Comparison of ENCODE assay signal across 8 cellular contexts in the genomic region with DNA sequence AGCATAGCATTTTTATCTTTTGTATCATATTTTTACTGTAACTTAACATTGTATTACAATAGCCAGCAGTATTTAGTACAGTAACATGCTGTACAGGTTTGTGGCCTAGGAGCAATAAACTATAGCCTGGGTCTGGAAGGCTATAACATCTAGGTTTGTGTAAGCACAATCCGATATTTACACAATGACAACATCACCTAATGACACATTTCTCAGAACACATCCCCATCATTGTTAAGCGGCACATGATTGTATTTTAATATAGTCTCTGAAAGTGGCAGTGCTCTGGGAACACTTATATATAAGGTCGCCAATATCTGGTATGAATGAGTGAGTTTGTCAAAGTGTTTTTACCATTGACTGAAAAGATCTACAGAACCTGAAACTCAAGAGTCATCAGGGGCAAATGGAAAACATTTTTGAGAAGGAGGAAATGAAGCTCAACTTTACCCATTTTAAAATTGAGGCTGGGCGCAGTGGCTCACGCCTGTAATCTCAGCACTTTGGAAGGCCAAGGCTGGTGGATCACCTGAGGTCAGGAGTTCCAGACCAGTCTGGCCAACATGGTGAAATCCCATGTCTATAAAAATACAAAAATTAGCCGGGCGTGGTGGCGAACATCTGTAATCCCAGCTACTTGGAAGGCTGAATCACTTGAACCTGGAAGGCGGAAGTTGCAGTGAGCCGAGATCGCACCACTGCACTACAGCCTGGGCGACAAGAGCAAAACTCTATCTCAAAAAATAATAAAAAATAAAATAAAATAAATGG. TPM values are rescaled to one million over a fixed set of nuclear protein-coding genes. Genes with fewer than 3 reads are reported as not detected.
DNase-seq lines count a peak whose midpoint lies in the region; ATAC-seq, FAIRE-seq and TF ChIP-seq lines count a peak whose summit lies in the region.

No MANE protein-coding gene starts in this region.

- peaks cover 5 to 18% of the 10 kb centered on the region in 2 donors for H3K4me1 Mint-ChIP-seq in stimulated activated naive B cell treated with anti-CD40 and anti-IgM and Interleukin-4, amounts not matched to agents 10 μg/mL and 1 μg/mL and 100 μg/mL, for 72 hours

- intact Hi-C loops in left ventricle myocardium inferior (cut with micrococcal nuclease), result no loop called here
- intact Hi-C loops in posterior cingulate gyrus (cut with DNase I), result no loop called here

- H3K36me3 ChIP-seq in left ventricle myocardium inferior, result no peaks in the 10 kb centered on the region

- H3K9me3 Mint-ChIP-seq in stimulated activated naive B cell treated with anti-CD40 and anti-IgM and Interleukin-4, amounts not matched to agents 10 μg/mL and 1 μg/mL and 100 μg/mL, for 72 hours, result no peaks in the 10 kb centered on the region

- peak overlapping the region in 1 of 2 donors; percentile 44 for H3K4me3 Mint-ChIP-seq in stimulated activated naive B cell treated with anti-CD40 and anti-IgM and Interleukin-4, amounts not matched to agents 10 μg/mL and 1 μg/mL and 100 μg/mL, for 72 hours

- peaks cover 0 to 6% of the 10 kb centered on the region in 2 donors for H3K27me3 Mint-ChIP-seq in stimulated activated naive B cell treated with anti-CD40 and anti-IgM and Interleukin-4, amounts not matched to agents 10 μg/mL and 1 μg/mL and 100 μg/mL, for 72 hours

- H3K27ac ChIP-seq in VCaP, result peak overlapping the region; percentile 39
- peak overlapping the region; percentile 85 for H3K27ac ChIP-seq in left ventricle myocardium inferior (replicated peaks)

- no peaks in the 10 kb centered on the region for H3K36me3 Mint-ChIP-seq in stimulated activated naive B cell treated with anti-CD40 and anti-IgM and Interleukin-4, amounts not matched to agents 10 μg/mL and 1 μg/mL and 100 μg/mL, for 72 hours

- TF ChIP-seq CTCF in VCaP (conservative IDR thresholded peaks at IDR 0.05), result no peak
- TF ChIP-seq CTCF in left ventricle myocardium inferior (IDR thresholded peaks at IDR 0.05; ENCODE audit: borderline replicate concordance), result no peak
- TF ChIP-seq CTCF in D721Med (IDR thresholded peaks at IDR 0.05; ENCODE audit: insufficient read depth, missing control alignments), result no peak

- peak overlapping the region; percentile 30 for H3K4me3 ChIP-seq in left ventricle myocardium inferior

- DNase-seq in NOMO-1 (lab: John Stamatoyannopoulos, UW; ENCODE audit: unreplicated experiment in 2 of 2) (peak; percentile 11 to 56), NOMO-1 treated with dmso at 0.1 percent for 144 hours (lab: John Stamatoyannopoulos, UW; ENCODE audit: unreplicated experiment) (no peak), left ventricle myocardium inferior (no peak), posterior cingulate gyrus (no peak), D721Med (ENCODE audit: insufficient read length, low spot score) (no peak)
- no peak for DNase-seq in stimulated activated naive B cell treated with anti-CD40 and anti-IgM and Interleukin-4, amounts not matched to agents 10 μg/mL and 1 μg/mL and 100 μg/mL, for 72 hours

- no peaks in the 10 kb centered on the region for H3K9me3 ChIP-seq in left ventricle myocardium inferior (replicated peaks)

- H3K27ac Mint-ChIP-seq in stimulated activated naive B cell treated with anti-CD40 and anti-IgM and Interleukin-4, amounts not matched to agents 10 μg/mL and 1 μg/mL and 100 μg/mL, for 72 hours, result peak overlapping the region; percentile 7

- H3K4me1 ChIP-seq in left ventricle myocardium inferior, result peaks cover 29% of the 10 kb centered on the region

- no peak for FAIRE-seq in D721Med (lab: Jason Lieb, UNC)

- ATAC-seq in stimulated activated naive B cell treated with anti-CD40 and anti-IgM and Interleukin-4, amounts not matched to agents 10 μg/mL and 1 μg/mL and 100 μg/mL, for 72 hours (replicated peaks), result peak; percentile 46 to 48
- no peak for ATAC-seq in GM19023 (IDR thresholded peaks at IDR 0.05; ENCODE audit: unreplicated experiment)

- H3K27me3 ChIP-seq in left ventricle myocardium inferior (ENCODE audit: low read depth), result no peaks in the 10 kb centered on the region

RNA-seq across cellular contexts. Expression of a gene that starts 38.8 kb away (rescaled TPM):
- total RNA-seq in left ventricle myocardium inferior, result 12.6 TPM

Comparison
In these comparisons a context has a peak if more than half of its experiments do, and no peak if none do; other contexts are left out.
1. DNase-seq: peak in NOMO-1 (2 of 2); none in NOMO-1 treated with dmso at 0.1 percent for 144 hours (single experiment), left ventricle myocardium inferior (single experiment), stimulated activated naive B cell treated with anti-CD40 and anti-IgM and Interleukin-4, amounts not matched to agents 10 μg/mL and 1 μg/mL and 100 μg/mL, for 72 hours (single experiment), posterior cingulate gyrus (0 of 10) and D721Med (single experiment).